ENCODE assay signal across 11 cellular contexts in the genomic region with DNA sequence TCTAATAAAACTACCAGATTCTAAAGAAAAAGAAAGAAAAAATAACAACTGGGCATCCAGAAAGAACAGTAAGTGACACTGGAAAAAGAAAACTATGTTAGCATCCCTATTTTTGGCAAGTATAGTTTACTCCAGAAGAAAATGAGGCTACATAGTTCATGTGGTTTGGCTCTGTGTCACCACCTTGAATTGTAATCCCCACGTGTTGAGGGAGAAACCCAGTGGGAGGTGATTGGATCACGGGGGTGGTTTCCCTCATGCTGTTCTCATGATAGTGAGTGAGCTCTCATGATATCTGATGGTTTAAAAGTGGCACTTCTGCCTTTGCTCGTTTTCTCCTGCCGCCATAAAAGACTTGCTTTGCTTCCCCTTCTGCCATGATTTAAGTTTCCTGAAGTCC.
DNase-seq lines count a peak whose midpoint lies in the region; ATAC-seq and TF ChIP-seq lines count a peak whose summit lies in the region.
"Had no signal": no experiment of that assay in that cellular context is flagged by ENCODE, and none has a peak within 500 bp of the region (broad histone marks: within the 10 kb centered on the region; RNA-seq: fewer than 3 reads in every experiment).

No MANE protein-coding gene starts in this region.

- H3K27ac ChIP-seq in AG04450 (ENCODE audit: low read depth, low read length) (no peak overlapping the region), OCI-LY3 (ENCODE audit: low read length) (no peak overlapping the region)
- H3K27ac ChIP-seq: adrenal gland, right atrium auricular region had no signal

- H3K4me3 ChIP-seq in AG04450 (ENCODE audit: low read depth, low read length): no peak overlapping the region
- H3K4me3 ChIP-seq in OCI-LY3 (ENCODE audit: low read length): 0 out of 2 replicates have a peak overlapping the region, but pooled peaks have one; percentile 14
- H3K4me3 ChIP-seq: adrenal gland, HAP-1, right atrium auricular region had no signal

- no peak overlapping the region for H3K9ac ChIP-seq in OCI-LY3 (ENCODE audit: low read length)

- no peaks in the 10 kb centered on the region for H3K9me3 ChIP-seq in AG04450 (ENCODE audit: control insufficient read depth, insufficient read depth, low read length)
- no peaks in the 10 kb centered on the region for H3K9me3 ChIP-seq in OCI-LY3 (ENCODE audit: insufficient read depth, low read length)
- H3K9me3 ChIP-seq: adrenal gland, HAP-1, right atrium auricular region had no signal

- peaks cover 7% of the 10 kb centered on the region; the same call in 1 of the 2 replicates for H3K4me1 ChIP-seq in OCI-LY3 (ENCODE audit: low read length)
- H3K4me1 ChIP-seq: adrenal gland, right atrium auricular region had no signal

- peak overlapping the region; percentile 56 for H2AFZ ChIP-seq in OCI-LY3 (ENCODE audit: low read depth, low read length)

- no peaks in the 10 kb centered on the region for H3K79me2 ChIP-seq in OCI-LY3 (ENCODE audit: low read length)

- TF ChIP-seq CTCF in AG04450 (IDR thresholded peaks at IDR 0.05; ENCODE audit: low read depth, low read length): no peak
- no peak for TF ChIP-seq CTCF in OCI-LY3 (IDR thresholded peaks at IDR 0.05; ENCODE audit: low read depth, low read length)

- no peaks in the 10 kb centered on the region for H4K20me1 ChIP-seq in OCI-LY3 (ENCODE audit: insufficient read depth, low read length)

- POLR2A ChIA-PET in AG04450 (lab: Yijun Ruan, JAX): no interaction called here

- peak; percentile 39 for DNase-seq in AG04450 (ENCODE audit: low read depth, low spot score)
- DNase-seq in fibroblast of the conjunctiva (ENCODE audit: low read depth): peak; percentile 60
- no peak for DNase-seq in 8988T
- DNase-seq in NCI-H524 (lab: John Stamatoyannopoulos, UW): no peak
- DNase-seq in NCI-H128 (lab: John Stamatoyannopoulos, UW; ENCODE audit: unreplicated experiment): no peak
- DNase-seq: adrenal gland had no signal

- no peaks in the 10 kb centered on the region for H3K36me3 ChIP-seq in OCI-LY3 (replicated peaks; ENCODE audit: low read depth, low read length)
- H3K36me3 ChIP-seq: adrenal gland, HAP-1, right atrium auricular region had no signal

- ATAC-seq in GM21367 (IDR thresholded peaks at IDR 0.05; ENCODE audit: unreplicated experiment): peak; percentile 60
- no peak for ATAC-seq in HG02571 (IDR thresholded peaks at IDR 0.05; ENCODE audit: unreplicated experiment)

- CTCF ChIA-PET in AG04450 (lab: Charles Lee): no interaction called here

- H3K27me3 ChIP-seq in AG04450 (ENCODE audit: control insufficient read depth, insufficient read depth, low read length) (no peaks in the 10 kb centered on the region), OCI-LY3 (ENCODE audit: low read depth, low read length) (no peaks in the 10 kb centered on the region)
- H3K27me3 ChIP-seq: adrenal gland, right atrium auricular region had no signal

- H3K4me2 ChIP-seq in OCI-LY3 (ENCODE audit: low read length): peak overlapping the region; percentile 33

Comparison
In these comparisons a context has a peak if more than half of its experiments do, and no peak if none do; other contexts are left out.
1. DNase-seq: peak in AG04450 (single experiment) and fibroblast of the conjunctiva (single experiment); none in 8988T (single experiment), NCI-H524 (0 of 2) and NCI-H128 (single experiment).